Comparison of ENCODE assay signal across 4 cellular contexts in the genomic region with DNA sequence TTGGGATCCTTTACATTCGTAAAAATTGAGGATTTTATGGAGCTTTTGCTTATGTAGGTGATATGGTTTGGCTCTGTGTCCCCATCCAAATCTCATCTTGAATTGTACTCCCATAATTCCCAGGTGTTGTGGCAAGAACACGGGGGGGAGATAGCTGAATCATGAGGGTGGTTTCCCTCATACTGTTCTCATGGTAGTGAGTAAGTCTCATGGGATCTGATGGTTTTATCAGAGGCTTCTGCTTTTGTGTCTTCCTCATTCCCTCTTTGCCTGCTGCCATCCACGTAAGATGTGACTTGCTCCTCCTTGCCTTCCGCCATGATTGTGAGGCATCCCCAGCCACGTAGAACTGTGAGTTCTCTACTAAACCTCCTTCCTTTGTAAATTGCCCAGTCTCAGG. TPM values are rescaled to one million over a fixed set of nuclear protein-coding genes. Genes with fewer than 3 reads are reported as not detected.
"Had no signal": no experiment of that assay in that cellular context is flagged by ENCODE, and none has a peak within 500 bp of the region (broad histone marks: within the 10 kb centered on the region; RNA-seq: fewer than 3 reads in every experiment).

No MANE protein-coding gene starts in this region.

RNA-seq across cellular contexts. Expression of gene CCDC196, which starts 16.7 kb away (rescaled TPM):
- total RNA-seq: LHCN-M2, MCF 10A, Right ventricle myocardium superior, SJSA1 had no signal
